Comparison of ENCODE assay signal across 1 cellular context in the genomic region with DNA sequence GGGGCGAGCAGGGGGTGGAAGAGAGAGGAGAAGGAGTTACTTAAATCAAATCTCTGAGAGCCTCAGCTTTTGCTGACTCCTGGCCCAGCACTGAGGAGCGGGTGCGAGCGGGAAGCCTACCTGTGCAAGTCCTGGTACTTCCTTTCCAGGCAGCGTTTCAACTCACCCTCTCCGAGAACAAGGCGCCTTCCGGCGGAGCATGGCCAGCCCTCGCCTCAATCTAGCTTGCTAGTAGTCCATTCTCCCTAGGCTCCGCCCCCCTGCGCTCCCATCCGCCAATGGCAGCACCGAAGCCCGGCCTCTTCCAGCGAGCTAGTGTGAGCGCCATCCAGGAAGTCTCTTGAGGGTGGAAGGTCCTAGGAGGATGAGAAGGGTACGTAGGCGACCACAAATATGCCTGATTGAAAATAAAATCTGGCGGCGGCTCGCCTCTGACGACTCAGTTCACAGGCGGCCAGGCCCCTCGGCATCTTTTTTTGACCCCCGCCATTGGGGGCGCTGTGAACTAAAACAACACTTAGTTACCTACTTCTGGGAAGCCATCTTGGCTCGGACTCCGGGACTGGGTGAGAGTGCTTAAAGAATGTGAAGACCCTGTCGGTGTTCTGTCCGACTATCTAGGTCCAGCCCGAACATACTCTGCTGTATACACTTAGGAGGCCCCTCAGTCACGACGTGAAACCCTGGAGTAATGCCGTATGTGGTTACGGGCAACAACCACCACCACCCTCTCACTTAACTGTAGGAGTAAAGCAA.
TF ChIP-seq lines count a peak whose summit lies in the region.

CHD8 (minus strand) TSS at position 212 of the 756 bp plus-strand sequence. CDS start 24,480 bp downstream, outside the sequence.

TF ChIP-seq in HEK293, 187 proteins besides CTCF, POLR2A, EP300 and RAD21 (continued from another document and continues in another):
- TF ChIP-seq ZNF629 (tag by site-specific recombination; IDR thresholded peaks at IDR 0.05) (peak; percentile 59), ZXDB (tag by site-specific recombination; IDR thresholded peaks at IDR 0.05) (0 out of 2 replicates have a peak, but pooled peaks have one; percentile 45), ZNF23 (tag by site-specific recombination; IDR thresholded peaks at IDR 0.05; ENCODE audit: borderline replicate concordance) (no peak), ZNF692 (tag by site-specific recombination; IDR thresholded peaks at IDR 0.05) (0 out of 2 replicates have a peak, but pooled peaks have one; percentile 24), ZNF561 (tag by site-specific recombination; IDR thresholded peaks at IDR 0.05; ENCODE audit: borderline replicate concordance) (0 out of 2 replicates have a peak, but pooled peaks have one; percentile 16), ZNF335 (tag by site-specific recombination; conservative IDR thresholded peaks at IDR 0.05) (peak; percentile 93), SP3 (tag by site-specific recombination; IDR thresholded peaks at IDR 0.05) (peak; percentile 96), ZNF266 (tag by site-specific recombination; IDR thresholded peaks at IDR 0.05; ENCODE audit: low read depth) (no peak), ZNF341 (tag by site-specific recombination; IDR thresholded peaks at IDR 0.05; ENCODE audit: low read depth) (no peak), ZNF660 (tag by site-specific recombination; IDR thresholded peaks at IDR 0.05) (peak; percentile 62; the same call in 1 of the 2 replicates), ZNF18 (tag by site-specific recombination; IDR thresholded peaks at IDR 0.05) (peak; percentile 64; the same call in 1 of the 2 replicates), PRDM1 (tag by site-specific recombination; IDR thresholded peaks at IDR 0.05) (peak; percentile 88; the same call in 1 of the 2 replicates), ZNF24 (tag by site-specific recombination; IDR thresholded peaks at IDR 0.05) (peak; percentile 55; the same call in 1 of the 2 replicates), ZNF558 (tag by site-specific recombination; IDR thresholded peaks at IDR 0.05) (no peak), PRDM10 (tag by site-specific recombination; IDR thresholded peaks at IDR 0.05) (peak; percentile 95), ZNF654 (tag by site-specific recombination; IDR thresholded peaks at IDR 0.05; ENCODE audit: low read depth) (no peak), ZNF350 (tag by site-specific recombination; IDR thresholded peaks at IDR 0.05) (no peak), ZNF366 (tag by site-specific recombination; conservative IDR thresholded peaks at IDR 0.05) (0 out of 2 replicates have a peak, but pooled peaks have one; percentile 29), ZNF488 (tag by site-specific recombination; IDR thresholded peaks at IDR 0.05) (no peak), SP2 (tag by site-specific recombination; IDR thresholded peaks at IDR 0.05) (peak; percentile 94), ZNF394 (tag by site-specific recombination; IDR thresholded peaks at IDR 0.05; ENCODE audit: borderline replicate concordance) (0 out of 2 replicates have a peak, but pooled peaks have one; percentile 18), ZBTB11 (tag by site-specific recombination; conservative IDR thresholded peaks at IDR 0.05; ENCODE audit: low read depth) (peak; percentile 73), KLF10 (tag by site-specific recombination; IDR thresholded peaks at IDR 0.05) (peak; percentile 56), ZBTB17 (tag by site-specific recombination; IDR thresholded peaks at IDR 0.05) (peak; percentile 64; the same call in 1 of the 2 replicates)
- TF ChIP-seq, protein P1, sequence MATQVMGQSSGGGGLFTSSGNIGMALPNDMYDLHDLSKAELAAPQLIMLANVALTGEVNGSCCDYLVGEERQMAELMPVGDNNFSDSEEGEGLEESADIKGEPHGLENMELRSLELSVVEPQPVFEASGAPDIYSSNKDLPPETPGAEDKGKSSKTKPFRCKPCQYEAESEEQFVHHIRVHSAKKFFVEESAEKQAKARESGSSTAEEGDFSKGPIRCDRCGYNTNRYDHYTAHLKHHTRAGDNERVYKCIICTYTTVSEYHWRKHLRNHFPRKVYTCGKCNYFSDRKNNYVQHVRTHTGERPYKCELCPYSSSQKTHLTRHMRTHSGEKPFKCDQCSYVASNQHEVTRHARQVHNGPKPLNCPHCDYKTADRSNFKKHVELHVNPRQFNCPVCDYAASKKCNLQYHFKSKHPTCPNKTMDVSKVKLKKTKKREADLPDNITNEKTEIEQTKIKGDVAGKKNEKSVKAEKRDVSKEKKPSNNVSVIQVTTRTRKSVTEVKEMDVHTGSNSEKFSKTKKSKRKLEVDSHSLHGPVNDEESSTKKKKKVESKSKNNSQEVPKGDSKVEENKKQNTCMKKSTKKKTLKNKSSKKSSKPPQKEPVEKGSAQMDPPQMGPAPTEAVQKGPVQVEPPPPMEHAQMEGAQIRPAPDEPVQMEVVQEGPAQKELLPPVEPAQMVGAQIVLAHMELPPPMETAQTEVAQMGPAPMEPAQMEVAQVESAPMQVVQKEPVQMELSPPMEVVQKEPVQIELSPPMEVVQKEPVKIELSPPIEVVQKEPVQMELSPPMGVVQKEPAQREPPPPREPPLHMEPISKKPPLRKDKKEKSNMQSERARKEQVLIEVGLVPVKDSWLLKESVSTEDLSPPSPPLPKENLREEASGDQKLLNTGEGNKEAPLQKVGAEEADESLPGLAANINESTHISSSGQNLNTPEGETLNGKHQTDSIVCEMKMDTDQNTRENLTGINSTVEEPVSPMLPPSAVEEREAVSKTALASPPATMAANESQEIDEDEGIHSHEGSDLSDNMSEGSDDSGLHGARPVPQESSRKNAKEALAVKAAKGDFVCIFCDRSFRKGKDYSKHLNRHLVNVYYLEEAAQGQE (tag by site-specific recombination; IDR thresholded peaks at IDR 0.05) = peak; percentile 39; the same call in 1 of the 2 replicates
- TF ChIP-seq, protein P2, sequence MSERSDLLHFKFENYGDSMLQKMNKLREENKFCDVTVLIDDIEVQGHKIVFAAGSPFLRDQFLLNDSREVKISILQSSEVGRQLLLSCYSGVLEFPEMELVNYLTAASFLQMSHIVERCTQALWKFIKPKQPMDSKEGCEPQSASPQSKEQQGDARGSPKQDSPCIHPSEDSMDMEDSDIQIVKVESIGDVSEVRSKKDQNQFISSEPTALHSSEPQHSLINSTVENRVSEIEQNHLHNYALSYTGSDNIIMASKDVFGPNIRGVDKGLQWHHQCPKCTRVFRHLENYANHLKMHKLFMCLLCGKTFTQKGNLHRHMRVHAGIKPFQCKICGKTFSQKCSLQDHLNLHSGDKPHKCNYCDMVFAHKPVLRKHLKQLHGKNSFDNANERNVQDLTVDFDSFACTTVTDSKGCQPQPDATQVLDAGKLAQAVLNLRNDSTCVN (tag by site-specific recombination; optimal IDR thresholded peaks at IDR 0.05) = peak; percentile 36
- TF ChIP-seq, protein P3, sequence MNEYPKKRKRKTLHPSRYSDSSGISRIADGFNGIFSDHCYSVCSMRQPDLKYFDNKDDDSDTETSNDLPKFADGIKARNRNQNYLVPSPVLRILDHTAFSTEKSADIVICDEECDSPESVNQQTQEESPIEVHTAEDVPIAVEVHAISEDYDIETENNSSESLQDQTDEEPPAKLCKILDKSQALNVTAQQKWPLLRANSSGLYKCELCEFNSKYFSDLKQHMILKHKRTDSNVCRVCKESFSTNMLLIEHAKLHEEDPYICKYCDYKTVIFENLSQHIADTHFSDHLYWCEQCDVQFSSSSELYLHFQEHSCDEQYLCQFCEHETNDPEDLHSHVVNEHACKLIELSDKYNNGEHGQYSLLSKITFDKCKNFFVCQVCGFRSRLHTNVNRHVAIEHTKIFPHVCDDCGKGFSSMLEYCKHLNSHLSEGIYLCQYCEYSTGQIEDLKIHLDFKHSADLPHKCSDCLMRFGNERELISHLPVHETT (tag by site-specific recombination; IDR thresholded peaks at IDR 0.05) = no peak; the same call in none of the 2 replicates
- TF ChIP-seq, protein P4, sequence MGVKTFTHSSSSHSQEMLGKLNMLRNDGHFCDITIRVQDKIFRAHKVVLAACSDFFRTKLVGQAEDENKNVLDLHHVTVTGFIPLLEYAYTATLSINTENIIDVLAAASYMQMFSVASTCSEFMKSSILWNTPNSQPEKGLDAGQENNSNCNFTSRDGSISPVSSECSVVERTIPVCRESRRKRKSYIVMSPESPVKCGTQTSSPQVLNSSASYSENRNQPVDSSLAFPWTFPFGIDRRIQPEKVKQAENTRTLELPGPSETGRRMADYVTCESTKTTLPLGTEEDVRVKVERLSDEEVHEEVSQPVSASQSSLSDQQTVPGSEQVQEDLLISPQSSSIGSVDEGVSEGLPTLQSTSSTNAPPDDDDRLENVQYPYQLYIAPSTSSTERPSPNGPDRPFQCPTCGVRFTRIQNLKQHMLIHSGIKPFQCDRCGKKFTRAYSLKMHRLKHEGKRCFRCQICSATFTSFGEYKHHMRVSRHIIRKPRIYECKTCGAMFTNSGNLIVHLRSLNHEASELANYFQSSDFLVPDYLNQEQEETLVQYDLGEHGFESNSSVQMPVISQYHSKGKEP (tag by site-specific recombination; IDR thresholded peaks at IDR 0.05) = no peak
